Comparison of ENCODE assay signal across 28 cellular contexts in genomic region chrX:140354431-140355120, GRCh38.
A peak's percentile ranks its signal among the peaks of the same experiment; 100 is the strongest.
DNase-seq lines count a peak whose midpoint lies in the region; ATAC-seq and TF ChIP-seq lines count a peak whose summit lies in the region.
"Had no signal": no experiment of that assay in that cellular context is flagged by ENCODE, and none has a peak within 500 bp of the region (broad histone marks: within the 10 kb centered on the region; RNA-seq: fewer than 3 reads in every experiment).

No MANE protein-coding gene starts in this region.

- no peak for TF ChIP-seq POLR2A in ovary (IDR thresholded peaks at IDR 0.05)
- no peak for TF ChIP-seq POLR2A in esophagus squamous epithelium (IDR thresholded peaks at IDR 0.05)
- no peak for TF ChIP-seq POLR2A in upper lobe of left lung (IDR thresholded peaks at IDR 0.05)

- 25% methylated on average over 3 of the region's 3 CpGs; no CpG with 5 or more reads in 1 of the 2 experiments for WGBS in endodermal cell (ENCODE audit: insufficient coverage in 1 of 2, insufficient read length in 1 of 2), 2 experiments
- 26 to 31% (median 29%) methylated on average over 3 of the region's 3 CpGs for WGBS in ovary, 3 donors
- 26 to 30% methylated on average over 3 of the region's 3 CpGs for WGBS in esophagus squamous epithelium, 2 donors
- whole genome bisulfite sequencing in upper lobe of left lung, 2 donors, result 29 to 38% methylated on average over 1 to 3 of the region's 3 CpGs

- H3K4me3 Mint-ChIP-seq in endodermal cell, result no peak overlapping the region
- H3K4me3 Mint-ChIP-seq in activated naive CD4-positive, alpha-beta T cell treated with anti-CD3 and anti-CD28 coated beads, Interleukin-2, amount 10 ng/mL, durations not matched to agents 7 days and 5 days, result no peak overlapping the region
- H3K4me3 Mint-ChIP-seq: B cell; CD8-positive, alpha-beta T cell had no signal

- peaks cover 12% of the 10 kb centered on the region for H3K4me1 Mint-ChIP-seq in endodermal cell
- H3K4me1 Mint-ChIP-seq in activated naive CD4-positive, alpha-beta T cell treated with anti-CD3 and anti-CD28 coated beads, Interleukin-2, amount 10 ng/mL, durations not matched to agents 7 days and 5 days, result no peaks in the 10 kb centered on the region
- H3K4me1 Mint-ChIP-seq: B cell had no signal

- H3K9me3 ChIP-seq in HAP-1 (no peaks in the 10 kb centered on the region), endodermal cell (ENCODE audit: control insufficient read depth, low read length) (no peaks in the 10 kb centered on the region), ovary (no peaks in the 10 kb centered on the region), esophagus squamous epithelium (no peaks in the 10 kb centered on the region), upper lobe of left lung (no peaks in the 10 kb centered on the region)
- H3K9me3 ChIP-seq: Caco-2, SJSA1 had no signal

- peaks cover 82% of the 10 kb centered on the region for H3K27me3 Mint-ChIP-seq in endodermal cell (ENCODE audit: insufficient read depth)
- no peaks in the 10 kb centered on the region for H3K27me3 Mint-ChIP-seq in activated naive CD4-positive, alpha-beta T cell treated with anti-CD3 and anti-CD28 coated beads, Interleukin-2, amount 10 ng/mL, durations not matched to agents 7 days and 5 days
- H3K27me3 Mint-ChIP-seq: B cell had no signal

- ATAC-seq in upper lobe of left lung (ENCODE audit: low FRiP score in 2 of 2), result no peak
- ATAC-seq: CD8-positive, alpha-beta T cell; HepG2; Right ventricle myocardium inferior had no signal

- TF ChIP-seq EP300 in ovary (IDR thresholded peaks at IDR 0.05), result no peak
- no peak for TF ChIP-seq EP300 in upper lobe of left lung (IDR thresholded peaks at IDR 0.05)

- H3K4me3 ChIP-seq in HAP-1, result no peak overlapping the region
- no peak overlapping the region for H3K4me3 ChIP-seq in endodermal cell (ENCODE audit: low read length)
- H3K4me3 ChIP-seq in ovary, result no peak overlapping the region
- H3K4me3 ChIP-seq in esophagus squamous epithelium, result no peak overlapping the region
- H3K4me3 ChIP-seq in upper lobe of left lung, result no peak overlapping the region
- H3K4me3 ChIP-seq: PC-9, SJSA1 had no signal

- in situ Hi-C loops in HAP-1 (cut with MboI; ENCODE audit: low sequenced_read_pairs), result no loop called here

- H3K36me3 ChIP-seq in HAP-1 (replicated peaks) (no peaks in the 10 kb centered on the region), endodermal cell (ENCODE audit: control insufficient read depth, insufficient read depth, low read length) (no peaks in the 10 kb centered on the region), ovary (no peaks in the 10 kb centered on the region), esophagus squamous epithelium (no peaks in the 10 kb centered on the region), upper lobe of left lung (no peaks in the 10 kb centered on the region)
- H3K36me3 ChIP-seq: SJSA1 had no signal

- H3K9ac ChIP-seq in endodermal cell (ENCODE audit: extremely low read depth, low read length, poor library complexity, severe bottlenecking), result no peak overlapping the region

- intact Hi-C loops in ovary (cut with DNase I), result loop anchor here in 1 of 4 donors (5.0 kb wide), 1 partner anchor 248 kb away; no protein-coding TSS in a partner anchor
- intact Hi-C loops in esophagus squamous epithelium (cut with DNase I), result no loop called here

- CTCF ChIA-PET in activated naive CD4-positive, alpha-beta T cell treated with anti-CD3 and anti-CD28 coated beads, Interleukin-2, amount 10 ng/mL, durations not matched to agents 7 days and 5 days (lab: Charles Lee), result no interaction called here

- no peaks in the 10 kb centered on the region for H3K9me3 Mint-ChIP-seq in endodermal cell
- H3K9me3 Mint-ChIP-seq in activated naive CD4-positive, alpha-beta T cell treated with anti-CD3 and anti-CD28 coated beads, Interleukin-2, amount 10 ng/mL, durations not matched to agents 7 days and 5 days, result no peaks in the 10 kb centered on the region
- H3K9me3 Mint-ChIP-seq: CD8-positive, alpha-beta T cell had no signal

- H3K27ac Mint-ChIP-seq in endodermal cell, result no peak overlapping the region
- no peak overlapping the region for H3K27ac Mint-ChIP-seq in activated naive CD4-positive, alpha-beta T cell treated with anti-CD3 and anti-CD28 coated beads, Interleukin-2, amount 10 ng/mL, durations not matched to agents 7 days and 5 days
- H3K27ac Mint-ChIP-seq: B cell; CD8-positive, alpha-beta T cell had no signal

- TF ChIP-seq CTCF in endodermal cell (conservative IDR thresholded peaks at IDR 0.05) (no peak), ovary (IDR thresholded peaks at IDR 0.05) (no peak), esophagus squamous epithelium (IDR thresholded peaks at IDR 0.05) (no peak), upper lobe of left lung (IDR thresholded peaks at IDR 0.05) (no peak)

- peaks cover 16% of the 10 kb centered on the region for H3K4me1 ChIP-seq in HAP-1
- no peaks in the 10 kb centered on the region for H3K4me1 ChIP-seq in endodermal cell (ENCODE audit: control insufficient read depth, insufficient read depth, low read length)
- no peaks in the 10 kb centered on the region for H3K4me1 ChIP-seq in ovary (ENCODE audit: insufficient read depth)
- no peaks in the 10 kb centered on the region for H3K4me1 ChIP-seq in esophagus squamous epithelium
- H3K4me1 ChIP-seq in upper lobe of left lung, result no peaks in the 10 kb centered on the region
- H3K4me1 ChIP-seq: Caco-2, SJSA1 had no signal

- H3K27ac ChIP-seq in endodermal cell (ENCODE audit: low read depth, low read length) (no peak overlapping the region), ovary (no peak overlapping the region), esophagus squamous epithelium (no peak overlapping the region), upper lobe of left lung (no peak overlapping the region)
- H3K27ac ChIP-seq: 22Rv1, C4-2B, PC-9, SJSA1 had no signal

- DNase-seq in DMS53 (lab: John Stamatoyannopoulos, UW), result peak; percentile 74
- peak; percentile 42 to 77 for DNase-seq in HAP-1 (ENCODE audit: low spot score in 2 of 2)
- DNase-seq in NCI-H69 (lab: John Stamatoyannopoulos, UW), result peak; percentile 3
- peak; percentile 59 for DNase-seq in endodermal cell
- DNase-seq in ovary, result no peak
- DNase-seq in esophagus squamous epithelium (lab: John Stamatoyannopoulos, UW), result no peak
- DNase-seq in activated naive CD4-positive, alpha-beta T cell treated with anti-CD3 and anti-CD28 coated beads, Interleukin-2, amount 10 ng/mL, durations not matched to agents 7 days and 5 days, result no peak
- no peak for DNase-seq in upper lobe of left lung
- DNase-seq: Caco-2; CD8-positive, alpha-beta T cell; DMS 273 treated with DMSO at 0.1 percent for 48 hours; DND-41; HCEC 1CT; Karpas-422; NCI-H1105; NCI-H1436 treated with DMSO at 0.1 percent for 48 hours; NCI-H187 treated with DMSO at 0.1 percent for 48 hours; NCI-H2107; NCI-H524 treated with DMSO at 0.1 percent for 48 hours; NCI-H82; NK-92 treated with Interleukin-12 subunit alpha and Interleukin-12 subunit beta, amount 100 ng/mL, for 24 hours; PC-9 had no signal

- H3K36me3 Mint-ChIP-seq in endodermal cell (ENCODE audit: low read depth), result no peaks in the 10 kb centered on the region
- H3K36me3 Mint-ChIP-seq in activated naive CD4-positive, alpha-beta T cell treated with anti-CD3 and anti-CD28 coated beads, Interleukin-2, amount 10 ng/mL, durations not matched to agents 7 days and 5 days, result no peaks in the 10 kb centered on the region
- H3K36me3 Mint-ChIP-seq: CD8-positive, alpha-beta T cell had no signal

- no peaks in the 10 kb centered on the region for H3K27me3 ChIP-seq in HAP-1 (ENCODE audit: low read depth)
- peaks cover 16% of the 10 kb centered on the region for H3K27me3 ChIP-seq in endodermal cell (ENCODE audit: control insufficient read depth, insufficient read depth, low read length, poor library complexity, severe bottlenecking)
- no peaks in the 10 kb centered on the region for H3K27me3 ChIP-seq in ovary
- H3K27me3 ChIP-seq in esophagus squamous epithelium, result no peaks in the 10 kb centered on the region
- no peaks in the 10 kb centered on the region for H3K27me3 ChIP-seq in upper lobe of left lung
- H3K27me3 ChIP-seq: SJSA1 had no signal

Comparison
In these comparisons a context has a peak if more than half of its experiments do, and no peak if none do; other contexts are left out.
1. DNase-seq: peak in DMS53 (single experiment), HAP-1 (2 of 2), NCI-H69 (single experiment) and endodermal cell (single experiment); none in ovary (0 of 5), esophagus squamous epithelium (single experiment), activated naive CD4-positive, alpha-beta T cell treated with anti-CD3 and anti-CD28 coated beads, Interleukin-2, amount 10 ng/mL, durations not matched to agents 7 days and 5 days (single experiment) and upper lobe of left lung (0 of 2).